In genomic region chr13:19606152-19606551, GRCh38 we compare ENCODE assay signal across 27 cellular contexts. TPM values are rescaled to one million over a fixed set of nuclear protein-coding genes. Genes with fewer than 3 reads are reported as not detected.
DNase-seq lines count a peak whose midpoint lies in the region; ATAC-seq, FAIRE-seq and TF ChIP-seq lines count a peak whose summit lies in the region.
"Had no signal": no experiment of that assay in that cellular context is flagged by ENCODE, and none has a peak within 500 bp of the region (broad histone marks: within the 10 kb centered on the region; RNA-seq: fewer than 3 reads in every experiment).

No MANE protein-coding gene starts in this region.

- DNase-seq in EH (ENCODE audit: low read depth) (peak; percentile 15), HFFc6 (peak; percentile 46), bronchial epithelial cell (ENCODE audit: low read depth) (peak; percentile 78), iris pigment epithelial cell (ENCODE audit: low read depth) (peak; percentile 23), RCC 7860 (ENCODE audit: low spot score) (no peak), germinal center (ENCODE audit: low spot score) (no peak)
- DNase-seq: activated CD4-positive, alpha-beta memory T cell treated with anti-CD3 and anti-CD28 coated beads, Interleukin-2, amount 10 ng/mL, durations not matched to agents 7 days and 5 days; activated CD4-positive, CD25-positive, alpha-beta regulatory T cell; activated effector memory CD4-positive, alpha-beta T cell treated with Interleukin-2 at 50 U/mL for 16 hours; DND-41; effector CD4-positive, alpha-beta T cell; esophagus squamous epithelium; Karpas-422; midbrain; NCI-H1092 treated with DMSO at 0.1 percent for 48 hours; NCI-H2029; NCI-H510A treated with DMSO at 0.1 percent for 48 hours; nephron progenitor cell; NK-92 treated with Interleukin-12 subunit alpha and Interleukin-12 subunit beta, amount 100 ng/mL, for 24 hours; RPMI8226; stomach had no signal

- H3K27me3 Mint-ChIP-seq in HFFc6 (ENCODE audit: insufficient read depth) = no peaks in the 10 kb centered on the region

- H3K9me3 Mint-ChIP-seq in HFFc6 = no peaks in the 10 kb centered on the region

- no peaks in the 10 kb centered on the region for H3K36me3 ChIP-seq in bronchial epithelial cell (ENCODE audit: control insufficient read depth, insufficient read depth, low read length)
- H3K36me3 ChIP-seq: esophagus squamous epithelium, stomach had no signal

- no peak overlapping the region for H3K4me3 ChIP-seq in bronchial epithelial cell (ENCODE audit: low read depth, low read length)
- H3K4me3 ChIP-seq: esophagus squamous epithelium, stomach had no signal

- no peak for TF ChIP-seq CTCF in HFFc6 (IDR thresholded peaks at IDR 0.05)
- no peak for TF ChIP-seq CTCF in bronchial epithelial cell (IDR thresholded peaks at IDR 0.05; ENCODE audit: insufficient read depth, low read length, severe bottlenecking)

- no peaks in the 10 kb centered on the region for H3K27me3 ChIP-seq in bronchial epithelial cell (ENCODE audit: control insufficient read depth, insufficient read depth, low read length)

- no peak overlapping the region for H3K27ac Mint-ChIP-seq in HFFc6
- H3K27ac Mint-ChIP-seq: activated CD4-positive, alpha-beta memory T cell treated with anti-CD3 and anti-CD28 coated beads, Interleukin-2, amount 10 ng/mL, durations not matched to agents 7 days and 5 days; B cell; nephron progenitor cell had no signal

- FAIRE-seq in bronchial epithelial cell (lab: Jason Lieb, UNC) (peak; percentile 64), RCC 7860 (lab: Jason Lieb, UNC) (no peak)

- H3K4me3 Mint-ChIP-seq in HFFc6 = no peak overlapping the region
- H3K4me3 Mint-ChIP-seq: activated CD4-positive, alpha-beta memory T cell treated with anti-CD3 and anti-CD28 coated beads, Interleukin-2, amount 10 ng/mL, durations not matched to agents 7 days and 5 days; B cell; nephron progenitor cell had no signal

- H3K4me1 Mint-ChIP-seq in HFFc6 (ENCODE audit: low read depth) = peaks cover 41% of the 10 kb centered on the region
- H3K4me1 Mint-ChIP-seq: activated CD4-positive, alpha-beta memory T cell treated with anti-CD3 and anti-CD28 coated beads, Interleukin-2, amount 10 ng/mL, durations not matched to agents 7 days and 5 days; nephron progenitor cell had no signal

- H3K36me3 Mint-ChIP-seq in HFFc6 (ENCODE audit: low read depth) = peaks cover 5% of the 10 kb centered on the region; the same call in 1 of the 2 replicates

- no peak for ATAC-seq in GM19351 (IDR thresholded peaks at IDR 0.05; ENCODE audit: unreplicated experiment)
- no peak for ATAC-seq in HG03469 (IDR thresholded peaks at IDR 0.05; ENCODE audit: unreplicated experiment)
- ATAC-seq: left lobe of liver, sciatic nerve had no signal

RNA-seq across cellular contexts. Expression of gene MPHOSPH8, which starts 27.3 kb away (rescaled TPM):
- total RNA-seq in HFFc6 (2021; fragmentation: NEBNext Ultra II Directional; extraction: Animal tissue kit (Norgen Biotek cat#: 25700)) = 10 to 100 TPM; 19.2 to 23.7 (median 20.7) TPM
- total RNA-seq in bronchial epithelial cell = 9.7 and 18.7 TPM in 2 replicates

RNA-seq across cellular contexts. Expression of gene TPTE2, which starts 44.8 kb away (rescaled TPM):
- total RNA-seq in HFFc6 (2021; fragmentation: NEBNext Ultra II Directional; extraction: Animal tissue kit (Norgen Biotek cat#: 25700)) = under 1 TPM in 1 of 6 experiments, not detected in 5; 0.09 TPM
- total RNA-seq in bronchial epithelial cell = not detected in 2 replicates
- total RNA-seq: B cell, chondrocyte, esophagus squamous epithelium, left lobe of liver, sciatic nerve had no signal

Comparison
In these comparisons a context has a peak if more than half of its experiments do, and no peak if none do; other contexts are left out.
1. DNase-seq: peak in EH (single experiment), HFFc6 (single experiment), bronchial epithelial cell (single experiment) and iris pigment epithelial cell (single experiment); none in RCC 7860 (single experiment) and germinal center (single experiment).